16 cellular contexts compared by ENCODE assay signal in the genomic region with DNA sequence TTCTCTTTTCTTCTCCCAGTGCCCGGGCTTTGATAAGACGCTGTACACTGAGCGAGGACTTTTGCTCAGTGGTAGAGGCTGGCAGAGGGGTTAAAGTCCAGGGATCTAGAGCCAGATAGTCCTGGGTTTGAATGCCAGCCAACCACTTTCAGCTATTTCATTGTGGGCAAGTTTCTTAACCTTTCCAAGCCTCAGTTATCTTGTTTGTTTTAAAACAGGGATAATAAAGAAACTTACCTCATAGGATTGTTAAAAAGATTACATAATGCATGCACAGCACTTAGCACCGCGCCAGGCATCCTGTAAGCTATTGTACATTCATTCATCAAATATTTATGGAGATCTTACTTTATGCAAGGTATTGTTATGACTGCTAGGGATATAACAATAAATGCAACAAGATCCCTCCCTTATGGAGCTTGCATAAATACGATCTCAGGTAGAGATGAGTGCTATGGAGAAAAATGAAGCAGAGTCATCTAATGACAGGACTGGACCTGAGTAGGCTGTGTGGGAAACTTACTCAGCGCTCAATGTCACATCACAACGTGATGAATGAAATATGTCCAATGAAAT.
DNase-seq lines count a peak whose midpoint lies in the region; ATAC-seq, FAIRE-seq and TF ChIP-seq lines count a peak whose summit lies in the region.
"Had no signal": no experiment of that assay in that cellular context is flagged by ENCODE, and none has a peak within 500 bp of the region (broad histone marks: within the 10 kb centered on the region; RNA-seq: fewer than 3 reads in every experiment).

No MANE protein-coding gene starts in this region.

- DNase-seq in A549 (ENCODE audit: low read depth in 1 of 2, low spot score in 1 of 2) (peak in 1 of 2 experiments; percentile 36), RWPE2 (ENCODE audit: low spot score) (no peak), left colon (peak; percentile 61 to 80), UCSD-AML1 (lab: John Stamatoyannopoulos, UW; ENCODE audit: unreplicated experiment) (no peak), retina (no peak), MV-4-11 (lab: John Stamatoyannopoulos, UW) (no peak)
- DNase-seq: ACHN; activated CD4-positive, alpha-beta T cell treated with anti-CD3 and anti-CD28 coated beads, Interleukin-2, amount 50 U/mL, for 1 hour; activated T-cell treated with anti-CD3 and anti-CD28 coated beads, Interleukin-2, amount 50 U/mL, for 1 hour; kidney; NCI-H526 treated with DMSO at 0.1 percent for 48 hours; right cardiac atrium had no signal

- FAIRE-seq in A549 (lab: Jason Lieb, UNC) = no peak
- FAIRE-seq: kidney, RCC 7860 had no signal

- intact Hi-C loops in left colon (cut with DNase I, micrococcal nuclease) = no loop called here

- H3K9me3 ChIP-seq in A549 = no peaks in the 10 kb centered on the region
- H3K9me3 ChIP-seq in RWPE2 (ENCODE audit: severe bottlenecking) = no peaks in the 10 kb centered on the region
- H3K9me3 ChIP-seq: neutrophil had no signal

- H3K4me3 ChIP-seq in A549 (no peak overlapping the region), KMS-11 (IDR thresholded peaks at IDR 0.05; ENCODE audit: insufficient read depth, low read depth, low read length) (no peak overlapping the region), RWPE2 (ENCODE audit: severe bottlenecking) (no peak overlapping the region)

- WGBS in A549 (ENCODE audit: missing lambda C conversion rate) = 69% methylated on average over 8 of the region's 8 CpGs

- POLR2A ChIA-PET in A549 (lab: Yijun Ruan, JAX) = no interaction called here

- H3K36me3 ChIP-seq in KMS-11 (ENCODE audit: insufficient read depth) = no peaks in the 10 kb centered on the region
- H3K36me3 ChIP-seq in RWPE2 (ENCODE audit: low read depth) = peaks cover 59% of the 10 kb centered on the region

- no peaks in the 10 kb centered on the region for H3K79me2 ChIP-seq in KMS-11 (ENCODE audit: insufficient read depth, low read depth)

- ATAC-seq in A549 (peak in 1 of 2 experiments; percentile 72; a peak in 3 of 6 replicates), RWPE2 (ENCODE audit: low read depth) (peak; percentile 99), left colon (peak; percentile 93), HG02798 (IDR thresholded peaks at IDR 0.05; ENCODE audit: poor library complexity, unreplicated experiment) (no peak)
- ATAC-seq: right cardiac atrium had no signal

- no peak for TF ChIP-seq RAD21 in A549 (conservative IDR thresholded peaks at IDR 0.05 in 1 of 2, IDR thresholded peaks at IDR 0.05 in 1 of 2)

- TF ChIP-seq CTCF in A549 (IDR thresholded peaks at IDR 0.05) (no peak), KMS-11 (conservative IDR thresholded peaks at IDR 0.05; ENCODE audit: low read depth, low read length) (no peak), RWPE2 (IDR thresholded peaks at IDR 0.05; ENCODE audit: poor library complexity, severe bottlenecking) (no peak)

- no peaks in the 10 kb centered on the region for H3K27me3 ChIP-seq in KMS-11 (ENCODE audit: insufficient read depth, low read depth)
- no peaks in the 10 kb centered on the region for H3K27me3 ChIP-seq in RWPE2 (ENCODE audit: insufficient read depth, poor library complexity, severe bottlenecking)
- H3K27me3 ChIP-seq: neutrophil had no signal

- H3K4me2 ChIP-seq in A549 (peak overlapping the region; percentile 30), KMS-11 (peak overlapping the region; percentile 91)

- no peak overlapping the region for H3K9ac ChIP-seq in KMS-11

- H3K27ac ChIP-seq in A549 = no peak overlapping the region
- H3K27ac ChIP-seq in KMS-11 = peak overlapping the region; percentile 91; the same call in 1 of the 2 replicates
- H3K27ac ChIP-seq in RWPE2 (ENCODE audit: poor library complexity, severe bottlenecking) = peak overlapping the region; percentile 70
- H3K27ac ChIP-seq: neutrophil had no signal

- no peak overlapping the region for H2AFZ ChIP-seq in KMS-11 (ENCODE audit: low read depth)

- H3K4me1 ChIP-seq in A549 (peaks cover 13% of the 10 kb centered on the region; the same call in 2 of the 3 replicates), KMS-11 (ENCODE audit: low read depth, poor library complexity, severe bottlenecking) (peaks cover 66% of the 10 kb centered on the region), RWPE2 (ENCODE audit: insufficient read depth, poor library complexity, severe bottlenecking) (peaks cover 18% of the 10 kb centered on the region)

- H4K20me1 ChIP-seq in KMS-11 (ENCODE audit: insufficient read depth) = no peaks in the 10 kb centered on the region

- CTCF ChIA-PET in A549 (lab: Yijun Ruan, JAX) = interaction anchor here (0.6 to 0.9 kb wide), 2 partner anchors 16 to 514 kb away, joined by 3 read pairs; no protein-coding TSS in a partner anchor

- no peak for TF ChIP-seq POLR2A in A549 (IDR thresholded peaks at IDR 0.05; ENCODE audit: low read length)

- no peak for TF ChIP-seq EP300 in A549 (IDR thresholded peaks at IDR 0.05)

TF ChIP-seq in A549, 52 proteins besides CTCF, POLR2A, EP300 and RAD21:
- TF ChIP-seq RFX5 (IDR thresholded peaks at IDR 0.05) (no peak), CHD4 (IDR thresholded peaks at IDR 0.05; ENCODE audit: borderline replicate concordance) (no peak), FOSL2 (IDR thresholded peaks at IDR 0.05) (no peak), FOSL2 (CRISPR knock-in tag; IDR thresholded peaks at IDR 0.05) (no peak), MYC (IDR thresholded peaks at IDR 0.05; ENCODE audit: borderline replicate concordance, low read length) (no peak), ZC3H11A (IDR thresholded peaks at IDR 0.05) (no peak), EHF (CRISPR knock-in tag; IDR thresholded peaks at IDR 0.05) (no peak), CHD2 (IDR thresholded peaks at IDR 0.05; ENCODE audit: low read length, partially characterized antibody) (no peak), CBX2 (IDR thresholded peaks at IDR 0.05; ENCODE audit: borderline replicate concordance, low read depth) (no peak)
- TF ChIP-seq, protein P1, sequence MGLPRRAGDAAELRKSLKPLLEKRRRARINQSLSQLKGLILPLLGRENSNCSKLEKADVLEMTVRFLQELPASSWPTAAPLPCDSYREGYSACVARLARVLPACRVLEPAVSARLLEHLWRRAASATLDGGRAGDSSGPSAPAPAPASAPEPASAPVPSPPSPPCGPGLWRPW (IDR thresholded peaks at IDR 0.05) = no peak
- TF ChIP-seq, protein P2, sequence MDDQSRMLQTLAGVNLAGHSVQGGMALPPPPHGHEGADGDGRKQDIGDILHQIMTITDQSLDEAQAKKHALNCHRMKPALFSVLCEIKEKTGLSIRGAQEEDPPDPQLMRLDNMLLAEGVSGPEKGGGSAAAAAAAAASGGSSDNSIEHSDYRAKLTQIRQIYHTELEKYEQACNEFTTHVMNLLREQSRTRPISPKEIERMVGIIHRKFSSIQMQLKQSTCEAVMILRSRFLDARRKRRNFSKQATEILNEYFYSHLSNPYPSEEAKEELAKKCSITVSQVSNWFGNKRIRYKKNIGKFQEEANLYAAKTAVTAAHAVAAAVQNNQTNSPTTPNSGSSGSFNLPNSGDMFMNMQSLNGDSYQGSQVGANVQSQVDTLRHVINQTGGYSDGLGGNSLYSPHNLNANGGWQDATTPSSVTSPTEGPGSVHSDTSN (IDR thresholded peaks at IDR 0.05) = no peak
- TF ChIP-seq, protein P3, sequence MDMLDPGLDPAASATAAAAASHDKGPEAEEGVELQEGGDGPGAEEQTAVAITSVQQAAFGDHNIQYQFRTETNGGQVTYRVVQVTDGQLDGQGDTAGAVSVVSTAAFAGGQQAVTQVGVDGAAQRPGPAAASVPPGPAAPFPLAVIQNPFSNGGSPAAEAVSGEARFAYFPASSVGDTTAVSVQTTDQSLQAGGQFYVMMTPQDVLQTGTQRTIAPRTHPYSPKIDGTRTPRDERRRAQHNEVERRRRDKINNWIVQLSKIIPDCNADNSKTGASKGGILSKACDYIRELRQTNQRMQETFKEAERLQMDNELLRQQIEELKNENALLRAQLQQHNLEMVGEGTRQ (IDR thresholded peaks at IDR 0.05) = no peak

Comparison
In these comparisons a context has a peak if more than half of its experiments do, and no peak if none do; other contexts are left out.
1. DNase-seq: peak in left colon (2 of 2); none in RWPE2 (single experiment), UCSD-AML1 (single experiment), retina (single experiment) and MV-4-11 (single experiment).
2. H3K27ac ChIP-seq: peak in KMS-11 (single experiment) and RWPE2 (single experiment); none in A549 (0 of 2).